ENCODE assay signal across 21 cellular contexts in genomic region chr12:13435535-13435934, GRCh38.
A peak's percentile ranks its signal among the peaks of the same experiment; 100 is the strongest.
DNase-seq lines count a peak whose midpoint lies in the region; ATAC-seq and TF ChIP-seq lines count a peak whose summit lies in the region.
"Had no signal": no experiment of that assay in that cellular context is flagged by ENCODE, and none has a peak within 500 bp of the region (broad histone marks: within the 10 kb centered on the region; RNA-seq: fewer than 3 reads in every experiment).

No MANE protein-coding gene starts in this region.

- H3K4me3 ChIP-seq in NB4 (ENCODE audit: low read depth, low read length) (no peak overlapping the region), mesodermal cell (ENCODE audit: extremely low read depth, insufficient read depth, low read length, poor library complexity, severe bottlenecking) (no peak overlapping the region)
- H3K4me3 ChIP-seq: breast epithelium, GM23248, prostate gland, vagina had no signal

- no peaks in the 10 kb centered on the region for H3K36me3 ChIP-seq in mesodermal cell (ENCODE audit: control insufficient read depth, insufficient read depth, low read length)
- H3K36me3 ChIP-seq: breast epithelium, prostate gland, vagina had no signal

- WGBS in mesodermal cell (ENCODE audit: insufficient coverage in 2 of 2), 2 experiments: 0 to 22% methylated on average over 3 of the region's 3 CpGs

- DNase-seq in ELF-1 (ENCODE audit: low read depth, low spot score): peak; percentile 85
- peak; percentile 26 for DNase-seq in NB4 (ENCODE audit: low read depth)
- peak; percentile 44 for DNase-seq in astrocyte of the hippocampus (ENCODE audit: low read depth, low spot score)
- no peak for DNase-seq in stimulated activated CD4-positive, alpha-beta T cell treated with anti-CD3 and anti-CD28 coated beads, Interleukin-4, amount 100 ng/mL, for 24 hours
- no peak for DNase-seq in T-helper 1 cell
- no peak for DNase-seq in ACHN
- DNase-seq: cortex of kidney, DMS79, GM23248, Kasumi-1, NCI-H1436 treated with DMSO at 0.1 percent for 48 hours, NCI-H2171, PC-3, SIG-M5, T-helper 17 cell had no signal

- no peak for TF ChIP-seq CTCF in NB4 (IDR thresholded peaks at IDR 0.05; ENCODE audit: low read depth, low read length)

- peaks cover 24% of the 10 kb centered on the region for H3K4me1 ChIP-seq in mesodermal cell (ENCODE audit: control insufficient read depth, insufficient read depth, low read length, poor library complexity, severe bottlenecking)
- H3K4me1 ChIP-seq: breast epithelium, prostate gland, vagina had no signal

- no peaks in the 10 kb centered on the region for H3K9me3 ChIP-seq in mesodermal cell (ENCODE audit: control insufficient read depth, low read length)
- H3K9me3 ChIP-seq: breast epithelium, prostate gland, vagina had no signal

- ATAC-seq in GM19035 (IDR thresholded peaks at IDR 0.05; ENCODE audit: unreplicated experiment): no peak
- ATAC-seq: left lobe of liver, PC-3, T-helper 17 cell had no signal

- TF ChIP-seq POLR2A in NB4 (IDR thresholded peaks at IDR 0.05; ENCODE audit: extremely low read depth, insufficient read length): no peak

- peak overlapping the region; percentile 10 for H3K27ac ChIP-seq in mesodermal cell (ENCODE audit: low read depth, low read length, severe bottlenecking)
- H3K27ac ChIP-seq: breast epithelium, GM23248, prostate gland, vagina had no signal

- in situ Hi-C loops in ACHN (cut with HindIII; ENCODE audit: low pct_ligation_motif_present, low pct_unique_long_range_greater_than_20kb, low sequenced_read_pairs): no loop called here

Comparison
In these comparisons a context has a peak if more than half of its experiments do, and no peak if none do; other contexts are left out.
1. DNase-seq: peak in ELF-1 (single experiment), NB4 (single experiment) and astrocyte of the hippocampus (single experiment); none in stimulated activated CD4-positive, alpha-beta T cell treated with anti-CD3 and anti-CD28 coated beads, Interleukin-4, amount 100 ng/mL, for 24 hours (single experiment), T-helper 1 cell (0 of 5) and ACHN (single experiment).